ENCODE assay signal across 19 cellular contexts in the genomic region with DNA sequence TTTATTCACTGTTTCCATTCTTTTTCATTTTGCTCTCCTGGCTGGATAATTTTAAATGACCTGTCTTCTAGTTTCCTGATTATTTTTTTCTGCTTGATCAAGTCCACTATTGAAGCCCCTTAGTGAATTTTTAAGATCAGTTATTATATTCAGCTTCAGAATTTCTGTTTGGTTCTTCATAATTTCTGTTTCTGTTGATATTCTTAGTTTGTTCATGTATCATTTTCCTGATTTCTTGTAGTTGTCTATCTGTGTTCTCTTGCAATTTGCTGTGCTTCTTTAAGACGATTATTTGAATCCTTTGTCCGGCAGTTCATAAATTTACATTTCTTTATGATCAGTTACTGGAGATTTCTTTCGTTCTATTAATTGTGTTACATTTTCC.
DNase-seq lines count a peak whose midpoint lies in the region; ATAC-seq, FAIRE-seq and TF ChIP-seq lines count a peak whose summit lies in the region.
"Had no signal": no experiment of that assay in that cellular context is flagged by ENCODE, and none has a peak within 500 bp of the region (broad histone marks: within the 10 kb centered on the region; RNA-seq: fewer than 3 reads in every experiment).

No MANE protein-coding gene starts in this region.

- POLR2A ChIA-PET in K562 (lab: Yijun Ruan, JAX): interaction anchor here (0.5 to 2.1 kb wide), 7 partner anchors 57 to 207 kb away, joined by 3 to 17 read pairs (median 3); partner anchors contain the start of gene CCDC71L
- POLR2A ChIA-PET in RWPE1 (lab: Yijun Ruan, JAX; ENCODE audit: low non-redundant PET): no interaction called here

- no peaks in the 10 kb centered on the region for H3K27me3 Mint-ChIP-seq in activated T-cell treated with anti-CD3 and anti-CD28 coated beads, Interleukin-2, amount 50 U/mL, for 24 hours
- no peaks in the 10 kb centered on the region for H3K27me3 Mint-ChIP-seq in activated T-cell treated with anti-CD3 and anti-CD28 coated beads, Interleukin-2, amount 50 U/mL, for 4 hours (ENCODE audit: low read depth)
- H3K27me3 Mint-ChIP-seq: activated CD8-positive, alpha-beta memory T cell treated with anti-CD3 and anti-CD28 coated beads, Interleukin-2, amount 10 ng/mL, durations not matched to agents 7 days and 5 days had no signal

- no peak for TF ChIP-seq EP300 in K562 (IDR thresholded peaks at IDR 0.05; ENCODE audit: low read length)

- H3K9me2 ChIP-seq in Loucy (replicated peaks; ENCODE audit: low read depth, low read length): no peaks in the 10 kb centered on the region

- peaks cover 54% of the 10 kb centered on the region for H3K4me1 Mint-ChIP-seq in activated T-cell treated with anti-CD3 and anti-CD28 coated beads, Interleukin-2, amount 50 U/mL, for 24 hours (ENCODE audit: low read depth)
- peaks cover 39% of the 10 kb centered on the region for H3K4me1 Mint-ChIP-seq in activated T-cell treated with anti-CD3 and anti-CD28 coated beads, Interleukin-2, amount 50 U/mL, for 4 hours (ENCODE audit: low read depth)

- DNase-seq in activated T-cell treated with anti-CD3 and anti-CD28 coated beads, Interleukin-2, amount 50 U/mL, for 24 hours: no peak
- DNase-seq in activated T-cell treated with anti-CD3 and anti-CD28 coated beads, Interleukin-2, amount 50 U/mL, for 4 hours: no peak
- DNase-seq in K562 (ENCODE audit: extremely low read depth in 1 of 4, low spot score in 3 of 4) (no peak), lower lobe of right lung (no peak), RWPE1 (ENCODE audit: low spot score) (no peak)
- DNase-seq: anterior cingulate cortex; DMS 273 treated with DMSO at 0.1 percent for 48 hours; NCI-H510A; stimulated activated CD8-positive, alpha-beta memory T cell treated with anti-CD3 and anti-CD28 coated beads, Interleukin-4, amount 100 ng/mL, for 48 hours; uterus had no signal

- H3K4me1 ChIP-seq in Loucy (ENCODE audit: insufficient read depth, low read length, poor library complexity, severe bottlenecking) (peaks cover 6% of the 10 kb centered on the region), K562 (replicated peaks in 1 of 2; ENCODE audit: control insufficient read depth in 2 of 2, insufficient read depth in 2 of 2, low read length in 2 of 2) (peaks cover 0 to 22% of the 10 kb centered on the region in 2 experiments; a peak in 3 of 5 replicates), skeletal muscle satellite cell (ENCODE audit: control insufficient read depth, insufficient read depth, low read length) (peaks cover 16% of the 10 kb centered on the region), lower lobe of right lung (peaks cover 9% of the 10 kb centered on the region)
- H3K4me1 ChIP-seq: uterus had no signal

- BruUV-seq in K562 (replicated peaks; lab: Mats Ljungman, UMichigan): no TSS peak

- no peak overlapping the region for H3K27ac ChIP-seq in K562 (ENCODE audit: extremely low read depth, low read depth, low read length)
- H3K27ac ChIP-seq in lower lobe of right lung: no peak overlapping the region
- H3K27ac ChIP-seq in RWPE1: no peak overlapping the region
- H3K27ac ChIP-seq: C4-2B, hepatocyte, right atrium auricular region, SK-N-MC, uterus had no signal

- H3K36me3 ChIP-seq in Loucy (ENCODE audit: insufficient read depth, low read length) (no peaks in the 10 kb centered on the region), K562 (ENCODE audit: control insufficient read depth, insufficient read depth, low read length) (no peaks in the 10 kb centered on the region), skeletal muscle satellite cell (ENCODE audit: insufficient read depth, low read length) (no peaks in the 10 kb centered on the region), lower lobe of right lung (no peaks in the 10 kb centered on the region)
- H3K36me3 ChIP-seq: right atrium auricular region, uterus had no signal

- H3K79me2 ChIP-seq in Loucy (ENCODE audit: insufficient read depth, low read length): no peaks in the 10 kb centered on the region
- no peaks in the 10 kb centered on the region for H3K79me2 ChIP-seq in K562 (ENCODE audit: control insufficient read depth, insufficient read depth, low read length)
- H3K79me2 ChIP-seq: hepatocyte had no signal

- peak overlapping the region; percentile 88 for H3K27ac Mint-ChIP-seq in activated T-cell treated with anti-CD3 and anti-CD28 coated beads, Interleukin-2, amount 50 U/mL, for 24 hours

- no peaks in the 10 kb centered on the region for H3K27me3 ChIP-seq in Loucy (ENCODE audit: insufficient read depth, low read length, poor library complexity, severe bottlenecking)
- H3K27me3 ChIP-seq in K562 (ENCODE audit: control insufficient read depth in 2 of 2, insufficient read depth in 2 of 2, low read length in 2 of 2): no peaks in the 10 kb centered on the region
- no peaks in the 10 kb centered on the region for H3K27me3 ChIP-seq in skeletal muscle satellite cell (ENCODE audit: control insufficient read depth, insufficient read depth, low read length)
- no peaks in the 10 kb centered on the region for H3K27me3 ChIP-seq in lower lobe of right lung (ENCODE audit: low read depth)
- H3K27me3 ChIP-seq: hepatocyte, right atrium auricular region, uterus had no signal

- WGBS in K562 (ENCODE audit: insufficient coverage, low coverage, missing lambda C conversion rate): 82% methylated on average over 3 of the region's 3 CpGs

- TF ChIP-seq CTCF in Loucy (conservative IDR thresholded peaks at IDR 0.05; ENCODE audit: low read length) (no peak), K562 (IDR thresholded peaks at IDR 0.05 in 2 of 3, conservative IDR thresholded peaks at IDR 0.05 in 1 of 3; ENCODE audit: insufficient read depth in 2 of 3, low read depth in 1 of 3, low read length in 3 of 3) (no peak), lower lobe of right lung (IDR thresholded peaks at IDR 0.05) (no peak), RWPE1 (conservative IDR thresholded peaks at IDR 0.05; ENCODE audit: low read depth) (no peak)

- peak overlapping the region; percentile 4 for H3K4me3 Mint-ChIP-seq in activated T-cell treated with anti-CD3 and anti-CD28 coated beads, Interleukin-2, amount 50 U/mL, for 24 hours
- no peak overlapping the region for H3K4me3 Mint-ChIP-seq in activated T-cell treated with anti-CD3 and anti-CD28 coated beads, Interleukin-2, amount 50 U/mL, for 4 hours

- H3K9me3 ChIP-seq in Loucy (ENCODE audit: insufficient read depth, low read depth, low read length): 0 out of 2 replicates have a peak, but pooled peaks cover 4% of the 10 kb centered on the region
- no peaks in the 10 kb centered on the region; the same call in 1 of the 2 replicates for H3K9me3 ChIP-seq in K562 (replicated peaks; ENCODE audit: control insufficient read depth, insufficient read depth, low read depth, low read length)
- H3K9me3 ChIP-seq in skeletal muscle satellite cell (replicated peaks; ENCODE audit: low read length): no peaks in the 10 kb centered on the region
- H3K9me3 ChIP-seq in lower lobe of right lung: no peaks in the 10 kb centered on the region
- H3K9me3 ChIP-seq: right atrium auricular region, uterus had no signal

- H2AFZ ChIP-seq in Loucy (ENCODE audit: low read length) (peak overlapping the region; percentile 79; the same call in 1 of the 2 replicates), K562 (ENCODE audit: low read depth, low read length) (peak overlapping the region; percentile 82)
- H2AFZ ChIP-seq: hepatocyte had no signal

- no peak for ATAC-seq in activated T-cell treated with anti-CD3 and anti-CD28 coated beads, Interleukin-2, amount 50 U/mL, for 4 hours
- ATAC-seq in K562: no peak
- ATAC-seq in GM19035 (IDR thresholded peaks at IDR 0.05; ENCODE audit: unreplicated experiment): no peak
- ATAC-seq in lower lobe of right lung: no peak

- H3F3A ChIP-seq in Loucy (ENCODE audit: low read depth): no peaks in the 10 kb centered on the region

- no peak overlapping the region for H3K4me2 ChIP-seq in Loucy (ENCODE audit: low read depth, low read length, poor library complexity, severe bottlenecking)
- H3K4me2 ChIP-seq in K562 (ENCODE audit: insufficient read depth, low read length): no peak overlapping the region
- no peak overlapping the region for H3K4me2 ChIP-seq in skeletal muscle satellite cell (ENCODE audit: low read length)
- H3K4me2 ChIP-seq: hepatocyte had no signal

- peaks cover 5% of the 10 kb centered on the region for H3K9me3 Mint-ChIP-seq in activated T-cell treated with anti-CD3 and anti-CD28 coated beads, Interleukin-2, amount 50 U/mL, for 24 hours
- H3K9me3 Mint-ChIP-seq in activated T-cell treated with anti-CD3 and anti-CD28 coated beads, Interleukin-2, amount 50 U/mL, for 4 hours: no peaks in the 10 kb centered on the region

- H3K4me3 ChIP-seq in Loucy (ENCODE audit: low read length, poor library complexity, severe bottlenecking) (no peak overlapping the region), K562 (no peak overlapping the region), skeletal muscle satellite cell (ENCODE audit: low read length) (no peak overlapping the region), lower lobe of right lung (no peak overlapping the region)
- H3K4me3 ChIP-seq: hepatocyte, right atrium auricular region, SK-N-MC, uterus had no signal

- FAIRE-seq in K562 (lab: Jason Lieb, UNC): no peak
- FAIRE-seq: HTR-8/SVneo had no signal

- no peaks in the 10 kb centered on the region for H4K20me1 ChIP-seq in Loucy (ENCODE audit: insufficient read depth, low read length, poor library complexity, severe bottlenecking)
- H4K20me1 ChIP-seq in K562 (replicated peaks; ENCODE audit: control insufficient read depth, insufficient read depth, low read length): no peaks in the 10 kb centered on the region

- CTCF ChIA-PET in K562 (lab: Yijun Ruan, JAX; ENCODE audit: low intra/inter-chr PET ratio): interaction anchor here (0.6 to 4.9 kb wide), 7 partner anchors 17 to 583 kb away, joined by 3 to 115 read pairs (median 6); partner anchors contain the start of gene CCDC71L
- CTCF ChIA-PET in RWPE1 (lab: Yijun Ruan, JAX): interaction anchor here (0.6 to 2.7 kb wide), 10 partner anchors 18 to 559 kb away, joined by 3 to 30 read pairs (median 5); partner anchors contain the start of gene CCDC71L

- intact Hi-C loops in K562 (cut with micrococcal nuclease): loop anchor here (1.0 to 5.0 kb wide), 8 partner anchors 45 to 560 kb away; no protein-coding TSS in a partner anchor
- intact Hi-C loops in lower lobe of right lung (cut with DNase I): loop anchor here (5.0 kb wide), 1 partner anchor 74 kb away; the partner anchor contains the start of gene CCDC71L

- TF ChIP-seq RAD21 in K562 (CRISPR knock-in tag; conservative IDR thresholded peaks at IDR 0.05 in 1 of 2, IDR thresholded peaks at IDR 0.05 in 1 of 2): no peak

- in situ Hi-C loops in K562 (cut with MboI): no loop called here

- no peak overlapping the region for H3K9ac ChIP-seq in Loucy (ENCODE audit: low read depth, low read length, poor library complexity, severe bottlenecking)
- no peak overlapping the region for H3K9ac ChIP-seq in K562 (ENCODE audit: insufficient read depth in 1 of 2, low read depth in 2 of 2, low read length in 2 of 2)
- H3K9ac ChIP-seq in skeletal muscle satellite cell (ENCODE audit: low read depth, low read length): peak overlapping the region; percentile 6

- no peaks in the 10 kb centered on the region for H3K9me1 ChIP-seq in K562 (ENCODE audit: control insufficient read depth, insufficient read depth, low read length)

- no peaks in the 10 kb centered on the region for H3K36me3 Mint-ChIP-seq in activated T-cell treated with anti-CD3 and anti-CD28 coated beads, Interleukin-2, amount 50 U/mL, for 24 hours (ENCODE audit: low read depth)
- H3K36me3 Mint-ChIP-seq in activated T-cell treated with anti-CD3 and anti-CD28 coated beads, Interleukin-2, amount 50 U/mL, for 4 hours (ENCODE audit: insufficient read depth): no peaks in the 10 kb centered on the region
- H3K36me3 Mint-ChIP-seq: activated CD8-positive, alpha-beta memory T cell treated with anti-CD3 and anti-CD28 coated beads, Interleukin-2, amount 10 ng/mL, durations not matched to agents 7 days and 5 days had no signal

- TF ChIP-seq POLR2A in K562 (conservative IDR thresholded peaks at IDR 0.05): no peak
